In genomic region chr12:109567967-109568366, GRCh38 we compare ENCODE assay signal across 12 cellular contexts. TPM values are rescaled to one million over a fixed set of nuclear protein-coding genes. Genes with fewer than 3 reads are reported as not detected.
A peak's percentile ranks its signal among the peaks of the same experiment; 100 is the strongest.
DNase-seq lines count a peak whose midpoint lies in the region; ATAC-seq lines count a peak whose summit lies in the region.
"Had no signal": no experiment of that assay in that cellular context is flagged by ENCODE, and none has a peak within 500 bp of the region (broad histone marks: within the 10 kb centered on the region; RNA-seq: fewer than 3 reads in every experiment).

No MANE protein-coding gene starts in this region.

- H3K4me3 ChIP-seq in right cardiac atrium (ENCODE audit: low read length): no peak overlapping the region
- H3K4me3 ChIP-seq: BLaER1 had no signal

- H3K4me1 ChIP-seq in right cardiac atrium (ENCODE audit: control insufficient read depth, insufficient read depth, low read length): no peaks in the 10 kb centered on the region

- H3K27me3 ChIP-seq in right cardiac atrium (ENCODE audit: control insufficient read depth, insufficient read depth): no peaks in the 10 kb centered on the region
- H3K27me3 ChIP-seq: BLaER1 had no signal

- WGBS in right cardiac atrium: 79% methylated on average over 3 of the region's 3 CpGs

- no peaks in the 10 kb centered on the region for H3K9me3 ChIP-seq in right cardiac atrium (ENCODE audit: control insufficient read depth, low read length)
- H3K9me3 ChIP-seq: BLaER1 had no signal

- DNase-seq in Right ventricle myocardium superior (peak; percentile 10), right cardiac atrium (no peak), G401 (ENCODE audit: low spot score) (peak; percentile 28), left lobe of liver (ENCODE audit: low spot score) (no peak), T1000 (lab: John Stamatoyannopoulos, UW) (no peak)
- DNase-seq: CD4-positive, alpha-beta memory T cell; DMS153; DMS79; GF-D8; H9 had no signal

- ATAC-seq in Right ventricle myocardium superior (ENCODE audit: poor library complexity): no peak
- no peak for ATAC-seq in right cardiac atrium
- ATAC-seq in left lobe of liver: peak; percentile 58
- ATAC-seq in GM18498 (IDR thresholded peaks at IDR 0.05; ENCODE audit: unreplicated experiment): no peak

- no peak overlapping the region for H3K27ac ChIP-seq in right cardiac atrium (ENCODE audit: low read length)
- H3K27ac ChIP-seq: BLaER1 had no signal

- in situ Hi-C loops in G401 (cut with HindIII; ENCODE audit: low sequenced_read_pairs): no loop called here

- intact Hi-C loops in Right ventricle myocardium superior (cut with DNase I): no loop called here
- intact Hi-C loops in right cardiac atrium (cut with DNase I): no loop called here

RNA-seq across cellular contexts. Expression of gene MMAB, which starts 5.3 kb away (rescaled TPM):
- total RNA-seq in Right ventricle myocardium superior (68.1 TPM), right cardiac atrium (10 to 100 TPM; 37.0 to 50.7 (median 42.2) TPM), left lobe of liver (41.1 TPM)
- polyA plus RNA-seq in right cardiac atrium: 46.9 TPM
- total RNA-seq in G401 (2014; rRNA removed; shearing (Covaris generic)): 44.0 and 50.3 TPM in 2 replicates

RNA-seq across cellular contexts. Expression of gene MVK, which starts 5.6 kb away (rescaled TPM):
- total RNA-seq in Right ventricle myocardium superior (9.4 TPM), right cardiac atrium (10 to 100 TPM in 1 of 4 donors, 1 to 10 TPM in 3; 5.8 to 10.2 (median 6.9) TPM), left lobe of liver (16.5 TPM)
- polyA plus RNA-seq in right cardiac atrium: 9.6 TPM
- total RNA-seq in G401 (2014; rRNA removed; shearing (Covaris generic)): 34.5 and 37.4 TPM in 2 replicates

Comparison
In these comparisons a context has a peak if more than half of its experiments do, and no peak if none do; other contexts are left out.
1. DNase-seq: peak in Right ventricle myocardium superior (single experiment) and G401 (single experiment); none in right cardiac atrium (0 of 3), left lobe of liver (single experiment) and T1000 (single experiment).